Comparison of ENCODE assay signal across 9 cellular contexts in genomic region chr19:48975947-48976847, GRCh38. TPM values are rescaled to one million over a fixed set of nuclear protein-coding genes. Genes with fewer than 3 reads are reported as not detected.
DNase-seq lines count a peak whose midpoint lies in the region; ATAC-seq, FAIRE-seq and TF ChIP-seq lines count a peak whose summit lies in the region.
"Had no signal": no experiment of that assay in that cellular context is flagged by ENCODE, and none has a peak within 500 bp of the region (broad histone marks: within the 10 kb centered on the region; RNA-seq: fewer than 3 reads in every experiment).

No MANE protein-coding gene starts in this region.

- peaks cover 26% of the 10 kb centered on the region for H3K36me3 ChIP-seq in SJCRH30
- H3K36me3 ChIP-seq in H1 (ENCODE audit: control insufficient read depth in 2 of 4, insufficient read depth in 4 of 4, low read length in 3 of 4), result peaks cover 2 to 23% (median 7%) of the 10 kb centered on the region in 4 experiments; a peak in 6 of 8 replicates

- H3K4me2 ChIP-seq in A549 (no peak overlapping the region), H1 (ENCODE audit: insufficient read depth in 1 of 2, low read depth in 2 of 2, low read length in 2 of 2) (no peak overlapping the region)

- H3K14ac ChIP-seq in H1 (ENCODE audit: insufficient read length), result no peak overlapping the region

- no peak for TF ChIP-seq EP300 in A549 (IDR thresholded peaks at IDR 0.05)
- TF ChIP-seq EP300 in H1 (IDR thresholded peaks at IDR 0.05; ENCODE audit: borderline replicate concordance in 1 of 2, low read depth in 2 of 2, low read length in 2 of 2), result no peak

- H3K79me2 ChIP-seq in H1 (ENCODE audit: control insufficient read depth in 1 of 2, insufficient read depth in 2 of 2, low read length in 2 of 2), result no peaks in the 10 kb centered on the region
- H3K79me2 ChIP-seq: parathyroid adenoma had no signal

- H2BK12ac ChIP-seq in H1 (ENCODE audit: low read depth, low read length), result no peak overlapping the region

- H3K27ac ChIP-seq in A549, result no peak overlapping the region
- no peak overlapping the region for H3K27ac ChIP-seq in SJCRH30
- H3K27ac ChIP-seq in H1 (ENCODE audit: low read depth, low read length), result no peak overlapping the region
- H3K27ac ChIP-seq: parathyroid adenoma had no signal

- H2BK120ac ChIP-seq in H1 (replicated peaks; ENCODE audit: low read depth, low read length), result no peak overlapping the region

- no peaks in the 10 kb centered on the region for H3K79me1 ChIP-seq in H1 (ENCODE audit: low read depth, low read length)

- peaks cover 0 to 3% of the 10 kb centered on the region in 2 experiments for H4K20me1 ChIP-seq in H1 (replicated peaks in 1 of 2; ENCODE audit: control insufficient read depth in 1 of 2, insufficient read depth in 2 of 2, low read length in 2 of 2)

- H3K56ac ChIP-seq in H1 (replicated peaks; ENCODE audit: insufficient read length, low read depth, low read length), result no peak overlapping the region

- TF ChIP-seq CTCF in A549 (IDR thresholded peaks at IDR 0.05), result no peak
- no peak for TF ChIP-seq CTCF in H1 (IDR thresholded peaks at IDR 0.05; ENCODE audit: control extremely low read depth in 1 of 3, insufficient read depth in 1 of 3, low read depth in 1 of 3, low read length in 3 of 3)

- no peak overlapping the region for H3K23ac ChIP-seq in H1 (ENCODE audit: insufficient read length)

- no peak overlapping the region for H2BK15ac ChIP-seq in H1 (ENCODE audit: low read length)

- H3K9ac ChIP-seq in H1 (replicated peaks in 1 of 4; ENCODE audit: extremely low read depth in 1 of 4, low read depth in 3 of 4, low read length in 3 of 4), result no peak overlapping the region
- H3K9ac ChIP-seq: parathyroid adenoma had no signal

- no peak overlapping the region for H4K91ac ChIP-seq in H1 (replicated peaks; ENCODE audit: insufficient read length, low read length)

- FAIRE-seq in A549 (lab: Jason Lieb, UNC), result no peak
- peak; percentile 65 for FAIRE-seq in H1 (lab: Jason Lieb, UNC)

- POLR2A ChIA-PET in A549 (lab: Yijun Ruan, JAX), result interaction anchor here (0.6 to 1.8 kb wide), 6 partner anchors 9 to 139 kb away, joined by 3 to 4 read pairs (median 3); partner anchors contain the start of genes PPP1R15A and RUVBL2
- POLR2A ChIA-PET in H1 (lab: Charles Lee; ENCODE audit: partially characterized antibody), result interaction anchor here (0.8 to 5.7 kb wide), 6 partner anchors 8 to 104 kb away, joined by 3 to 56 read pairs (median 4); partner anchors contain the start of genes FTL, GYS1, PPP1R15A and RUVBL2

- WGBS in A549 (ENCODE audit: missing lambda C conversion rate), result 86% methylated on average over 13 of the region's 13 CpGs
- 89% methylated on average over 13 of the region's 13 CpGs; no CpG with 5 or more reads in 1 of the 2 experiments for WGBS in H1 (ENCODE audit: extremely low coverage in 1 of 2, insufficient coverage in 1 of 2, insufficient read length in 1 of 2, insufficient replicate concordance in 2 of 2, low coverage in 1 of 2, low lambda C conversion rate in 2 of 2, missing lambda C conversion rate in 1 of 2), 2 experiments

- DNase-seq in A549 (ENCODE audit: low read depth in 1 of 2, low spot score in 1 of 2), result peak in 1 of 2 experiments; percentile 47
- peak; percentile 72 for DNase-seq in G401 (ENCODE audit: low spot score)
- peak; percentile 36 to 65 for DNase-seq in SJCRH30
- peak in 1 of 2 experiments; percentile 72 for DNase-seq in H1 (ENCODE audit: low read depth in 1 of 2, low spot score in 2 of 2)
- no peak for DNase-seq in SHP77 treated with DMSO at 0.1 percent for 48 hours (lab: John Stamatoyannopoulos, UW)
- no peak for DNase-seq in kidney glomerular epithelial cell (lab: John Stamatoyannopoulos, UW)
- DNase-seq in NCI-H510A treated with DMSO at 0.1 percent for 48 hours (lab: John Stamatoyannopoulos, UW), result no peak

- TF ChIP-seq RAD21 in A549 (conservative IDR thresholded peaks at IDR 0.05 in 1 of 2, IDR thresholded peaks at IDR 0.05 in 1 of 2), result no peak
- TF ChIP-seq RAD21 in H1 (IDR thresholded peaks at IDR 0.05 in 1 of 2, conservative IDR thresholded peaks at IDR 0.05 in 1 of 2; ENCODE audit: low read depth in 2 of 2, low read length in 2 of 2), result no peak

- H2BK20ac ChIP-seq in H1 (ENCODE audit: low read length), result no peak overlapping the region

- no peak overlapping the region for H2AFZ ChIP-seq in H1 (ENCODE audit: low read length)
- H2AFZ ChIP-seq: parathyroid adenoma had no signal

- H3K4me1 ChIP-seq in A549, result peaks cover 13% of the 10 kb centered on the region
- H3K4me1 ChIP-seq in SJCRH30, result peaks cover 11% of the 10 kb centered on the region
- H3K4me1 ChIP-seq in H1 (replicated peaks in 1 of 4; ENCODE audit: control insufficient read depth in 3 of 4, insufficient read depth in 4 of 4, low read length in 3 of 4), result no peaks in the 10 kb centered on the region
- H3K4me1 ChIP-seq: parathyroid adenoma had no signal

- no peak overlapping the region for H2BK5ac ChIP-seq in H1 (ENCODE audit: low read depth, low read length)

- CTCF ChIA-PET in A549 (lab: Yijun Ruan, JAX), result interaction anchor here (0.6 to 19.0 kb wide), 11 partner anchors 9 to 330 kb away, joined by 3 to 360 read pairs (median 5); partner anchors contain the start of genes CA11, GYS1 and RUVBL2
- CTCF ChIA-PET in H1 (lab: Charles Lee; ENCODE audit: partially characterized antibody), result interaction anchor here (0.6 to 3.7 kb wide), 14 partner anchors 9 to 189 kb away, joined by 3 to 19 read pairs (median 4); partner anchors contain the start of genes DHDH, GYS1 and RUVBL2

- ATAC-seq in A549, result peak; percentile 46 to 72; a peak in 5 of 6 replicates
- no peak for ATAC-seq in HG03354 (IDR thresholded peaks at IDR 0.05; ENCODE audit: poor library complexity, severe bottlenecking, unreplicated experiment)

- H2AK5ac ChIP-seq in H1 (ENCODE audit: low read depth, low read length), result no peak overlapping the region

- no peak overlapping the region for H4K5ac ChIP-seq in H1 (ENCODE audit: insufficient read length, low read depth, low read length)

- no peak overlapping the region for H3K4ac ChIP-seq in H1 (replicated peaks; ENCODE audit: insufficient read length, low read depth, low read length)

- H4K8ac ChIP-seq in H1 (ENCODE audit: extremely low read depth, insufficient read depth, low read length), result no peak overlapping the region

- H3K27me3 ChIP-seq in SJCRH30, result no peaks in the 10 kb centered on the region
- no peaks in the 10 kb centered on the region for H3K27me3 ChIP-seq in H1 (replicated peaks in 1 of 4; ENCODE audit: control insufficient read depth in 3 of 4, extremely low read depth in 1 of 4, insufficient read depth in 3 of 4, low read length in 3 of 4)

- H3K4me3 ChIP-seq in A549 (no peak overlapping the region), SJCRH30 (no peak overlapping the region), H1 (ENCODE audit: extremely low read depth in 1 of 4, insufficient read depth in 2 of 4, low read depth in 3 of 4, low read length in 4 of 4) (no peak overlapping the region)

- no peaks in the 10 kb centered on the region for H3K23me2 ChIP-seq in H1 (ENCODE audit: low read depth, low read length)

- H3K9me3 ChIP-seq in A549 (no peaks in the 10 kb centered on the region), SJCRH30 (replicated peaks) (no peaks in the 10 kb centered on the region), H1 (ENCODE audit: insufficient read depth in 2 of 2, low read depth in 1 of 2, low read length in 1 of 2) (no peaks in the 10 kb centered on the region)

- in situ Hi-C loops in G401 (cut with HindIII; ENCODE audit: low sequenced_read_pairs), result no loop called here

- TF ChIP-seq POLR2A in A549 (IDR thresholded peaks at IDR 0.05; ENCODE audit: low read length) (no peak), H1 (IDR thresholded peaks at IDR 0.05; ENCODE audit: control extremely low read depth in 1 of 2, low read depth in 2 of 2, low read length in 2 of 2) (no peak)

- no peak overlapping the region for H3K18ac ChIP-seq in H1 (ENCODE audit: extremely low read depth, low read length)

RNA-seq across cellular contexts. Expression of gene FTL, which starts 11.1 kb away (rescaled TPM):
- 4,743 and 7,067 TPM in 2 replicates for polyA plus RNA-seq in A549 (2011; rRNA removed)
- polyA plus RNA-seq in A549 (2012; cell fraction: cytosol; rRNA removed), result 10,619 and 11,714 TPM in 2 replicates
- 4,146 and 4,930 TPM in 2 replicates for polyA plus RNA-seq in A549 (2012; cell fraction: nucleus; rRNA removed)
- 12,141 to 13,930 TPM (median 13,921 TPM) in 3 replicates for polyA plus RNA-seq in A549 (2017; fragmentation: RNase III; extraction: RNeasy Plus Mini Kit Qiagen cat#74134 plus additional on column Dnase treatment)
- polyA minus RNA-seq in A549 (2011; rRNA and poly(A)+ RNA removed), result 3,763 and 4,254 TPM in 2 replicates
- 4,146 and 4,408 TPM in 2 replicates for total RNA-seq in G401 (2014; rRNA removed; shearing (Covaris generic))
- total RNA-seq in SJCRH30 (2014; rRNA removed; shearing (Covaris generic)), result 1,133 and 1,259 TPM in 2 replicates
- total RNA-seq in H1 (2021; fragmentation: NEBNext Ultra II Directional; extraction: Animal tissue kit (Norgen Biotek cat#: 25700)), result 1,751 and 1,764 TPM in 2 replicates
- polyA plus RNA-seq in H1 (2011; rRNA removed), result 2,427 and 3,043 TPM in 2 replicates
- polyA plus RNA-seq in H1 (2011; cell fraction: cytosol; rRNA removed), result 1,042 TPM
- polyA plus RNA-seq in H1 (2011; cell fraction: nucleus; rRNA removed), result 1,402 TPM
- polyA plus RNA-seq in H1 (2012, experiment 1 of 2), result 1,164 to 2,476 TPM (median 2,085 TPM) in 4 replicates
- polyA plus RNA-seq in H1 (2012, experiment 2 of 2), result 3,986 TPM
- polyA plus RNA-seq in H1 (2013, experiment 1 of 2), result 2,213 TPM
- polyA plus RNA-seq in H1 (2013, experiment 2 of 2), result 2,143 TPM
- 388 and 494 TPM in 2 replicates for polyA minus RNA-seq in H1 (2011; rRNA and poly(A)+ RNA removed)
- polyA minus RNA-seq in H1 (2011; cell fraction: cytosol; rRNA and poly(A)+ RNA removed), result 417 TPM
- polyA minus RNA-seq in H1 (2011; cell fraction: nucleus; rRNA and poly(A)+ RNA removed), result 311 TPM

RNA-seq across cellular contexts. Expression of gene GYS1, which starts 16.9 kb away (rescaled TPM):
- polyA plus RNA-seq in A549 (2011; rRNA removed), result 10.3 and 16.4 TPM in 2 replicates
- polyA plus RNA-seq in A549 (2012; cell fraction: cytosol; rRNA removed), result 20.9 and 27.4 TPM in 2 replicates
- 56.7 and 57.3 TPM in 2 replicates for polyA plus RNA-seq in A549 (2012; cell fraction: nucleus; rRNA removed)
- polyA plus RNA-seq in A549 (2017; fragmentation: RNase III; extraction: RNeasy Plus Mini Kit Qiagen cat#74134 plus additional on column Dnase treatment), result 23.8 to 25.0 TPM (median 24.8 TPM) in 3 replicates
- polyA minus RNA-seq in A549 (2011; rRNA and poly(A)+ RNA removed), result 29.5 and 30.2 TPM in 2 replicates
- 41.3 and 43.2 TPM in 2 replicates for total RNA-seq in G401 (2014; rRNA removed; shearing (Covaris generic))
- 38.9 and 42.8 TPM in 2 replicates for total RNA-seq in SJCRH30 (2014; rRNA removed; shearing (Covaris generic))
- 37.8 and 38.7 TPM in 2 replicates for total RNA-seq in H1 (2021; fragmentation: NEBNext Ultra II Directional; extraction: Animal tissue kit (Norgen Biotek cat#: 25700))
- 30.0 and 41.9 TPM in 2 replicates for polyA plus RNA-seq in H1 (2011; rRNA removed)
- 25.6 TPM for polyA plus RNA-seq in H1 (2011; cell fraction: cytosol; rRNA removed)
- polyA plus RNA-seq in H1 (2011; cell fraction: nucleus; rRNA removed), result 52.0 TPM
- polyA plus RNA-seq in H1 (2012, experiment 1 of 2), result 31.3 to 34.4 TPM (median 34.1 TPM) in 4 replicates
- polyA plus RNA-seq in H1 (2012, experiment 2 of 2), result 33.2 TPM
- 23.7 TPM for polyA plus RNA-seq in H1 (2013, experiment 1 of 2)
- 22.3 TPM for polyA plus RNA-seq in H1 (2013, experiment 2 of 2)
- polyA minus RNA-seq in H1 (2011; rRNA and poly(A)+ RNA removed), result 43.2 and 45.0 TPM in 2 replicates
- polyA minus RNA-seq in H1 (2011; cell fraction: cytosol; rRNA and poly(A)+ RNA removed), result 25.8 TPM
- 19.8 TPM for polyA minus RNA-seq in H1 (2011; cell fraction: nucleus; rRNA and poly(A)+ RNA removed)

RNA-seq across cellular contexts. Expression of gene RUVBL2, which starts 17.5 kb away (rescaled TPM):
- polyA plus RNA-seq in A549 (2011; rRNA removed), result 146 and 186 TPM in 2 replicates
- polyA plus RNA-seq in A549 (2012; cell fraction: cytosol; rRNA removed), result 517 and 543 TPM in 2 replicates
- 718 and 862 TPM in 2 replicates for polyA plus RNA-seq in A549 (2012; cell fraction: nucleus; rRNA removed)
- 213 to 274 TPM (median 225 TPM) in 3 replicates for polyA plus RNA-seq in A549 (2017; fragmentation: RNase III; extraction: RNeasy Plus Mini Kit Qiagen cat#74134 plus additional on column Dnase treatment)
- polyA minus RNA-seq in A549 (2011; rRNA and poly(A)+ RNA removed), result 231 and 334 TPM in 2 replicates
- 426 and 535 TPM in 2 replicates for total RNA-seq in G401 (2014; rRNA removed; shearing (Covaris generic))
- total RNA-seq in SJCRH30 (2014; rRNA removed; shearing (Covaris generic)), result 139 and 152 TPM in 2 replicates
- total RNA-seq in H1 (2021; fragmentation: NEBNext Ultra II Directional; extraction: Animal tissue kit (Norgen Biotek cat#: 25700)), result 152 and 160 TPM in 2 replicates
- 247 and 341 TPM in 2 replicates for polyA plus RNA-seq in H1 (2011; rRNA removed)
- 318 TPM for polyA plus RNA-seq in H1 (2011; cell fraction: cytosol; rRNA removed)
- polyA plus RNA-seq in H1 (2011; cell fraction: nucleus; rRNA removed), result 322 TPM
- polyA plus RNA-seq in H1 (2012, experiment 1 of 2), result 172 to 250 TPM (median 216 TPM) in 4 replicates
- polyA plus RNA-seq in H1 (2012, experiment 2 of 2), result 191 TPM
- polyA plus RNA-seq in H1 (2013, experiment 1 of 2), result 85.2 TPM
- 79.0 TPM for polyA plus RNA-seq in H1 (2013, experiment 2 of 2)
- 148 and 152 TPM in 2 replicates for polyA minus RNA-seq in H1 (2011; rRNA and poly(A)+ RNA removed)
- polyA minus RNA-seq in H1 (2011; cell fraction: cytosol; rRNA and poly(A)+ RNA removed), result 139 TPM
- polyA minus RNA-seq in H1 (2011; cell fraction: nucleus; rRNA and poly(A)+ RNA removed), result 97.5 TPM

RNA-seq across cellular contexts. Expression of gene BAX, which starts 21.5 kb away (rescaled TPM):
- polyA plus RNA-seq in A549 (2011; rRNA removed), result 120 and 134 TPM in 2 replicates
- 334 and 386 TPM in 2 replicates for polyA plus RNA-seq in A549 (2012; cell fraction: cytosol; rRNA removed)
- polyA plus RNA-seq in A549 (2012; cell fraction: nucleus; rRNA removed), result 294 and 323 TPM in 2 replicates
- 265 to 299 TPM (median 284 TPM) in 3 replicates for polyA plus RNA-seq in A549 (2017; fragmentation: RNase III; extraction: RNeasy Plus Mini Kit Qiagen cat#74134 plus additional on column Dnase treatment)
- 120 and 135 TPM in 2 replicates for polyA minus RNA-seq in A549 (2011; rRNA and poly(A)+ RNA removed)
- 160 and 177 TPM in 2 replicates for total RNA-seq in G401 (2014; rRNA removed; shearing (Covaris generic))
- 49.1 and 56.9 TPM in 2 replicates for total RNA-seq in SJCRH30 (2014; rRNA removed; shearing (Covaris generic))
- total RNA-seq in H1 (2021; fragmentation: NEBNext Ultra II Directional; extraction: Animal tissue kit (Norgen Biotek cat#: 25700)), result 257 and 295 TPM in 2 replicates
- 346 and 750 TPM in 2 replicates for polyA plus RNA-seq in H1 (2011; rRNA removed)
- 281 TPM for polyA plus RNA-seq in H1 (2011; cell fraction: cytosol; rRNA removed)
- 369 TPM for polyA plus RNA-seq in H1 (2011; cell fraction: nucleus; rRNA removed)
- 346 to 545 TPM (median 505 TPM) in 4 replicates for polyA plus RNA-seq in H1 (2012, experiment 1 of 2)
- polyA plus RNA-seq in H1 (2012, experiment 2 of 2), result 448 TPM
- polyA plus RNA-seq in H1 (2013, experiment 1 of 2), result 121 TPM
- polyA plus RNA-seq in H1 (2013, experiment 2 of 2), result 128 TPM
- 70.9 and 97.6 TPM in 2 replicates for polyA minus RNA-seq in H1 (2011; rRNA and poly(A)+ RNA removed)
- polyA minus RNA-seq in H1 (2011; cell fraction: cytosol; rRNA and poly(A)+ RNA removed), result 127 TPM
- polyA minus RNA-seq in H1 (2011; cell fraction: nucleus; rRNA and poly(A)+ RNA removed), result 125 TPM

RNA-seq across cellular contexts. Expression of gene LHB, which starts 40.7 kb away (rescaled TPM):
- polyA plus RNA-seq in A549 (2011; rRNA removed), result not detected in 2 replicates
- not detected in 2 replicates for polyA plus RNA-seq in A549 (2012; cell fraction: cytosol; rRNA removed)
- 0.45 TPM in 1 of 2 replicates, not detected in the other for polyA plus RNA-seq in A549 (2012; cell fraction: nucleus; rRNA removed)
- polyA plus RNA-seq in A549 (2017; fragmentation: RNase III; extraction: RNeasy Plus Mini Kit Qiagen cat#74134 plus additional on column Dnase treatment), result 0.22 TPM in 1 of 3 replicates, not detected in the others
- not detected in 2 replicates for polyA minus RNA-seq in A549 (2011; rRNA and poly(A)+ RNA removed)
- total RNA-seq in G401 (2014; rRNA removed; shearing (Covaris generic)), result not detected in 2 replicates
- total RNA-seq in SJCRH30 (2014; rRNA removed; shearing (Covaris generic)), result not detected in 2 replicates
- not detected in 2 replicates for total RNA-seq in H1 (2021; fragmentation: NEBNext Ultra II Directional; extraction: Animal tissue kit (Norgen Biotek cat#: 25700))
- polyA plus RNA-seq in H1 (2011; rRNA removed), result 0.53 and 1.2 TPM in 2 replicates
- polyA plus RNA-seq in H1 (2011; cell fraction: cytosol; rRNA removed), result 0.32 TPM
- polyA plus RNA-seq in H1 (2011; cell fraction: nucleus; rRNA removed), result 4.1 TPM
- 0.51 to 0.84 TPM (median 0.60 TPM) in 3 of 4 replicates, not detected in the other for polyA plus RNA-seq in H1 (2012, experiment 1 of 2)
- polyA plus RNA-seq in H1 (2012, experiment 2 of 2), result not detected
- polyA plus RNA-seq in H1 (2013, experiment 1 of 2), result 0.28 TPM
- not detected for polyA plus RNA-seq in H1 (2013, experiment 2 of 2)
- not detected in 2 replicates for polyA minus RNA-seq in H1 (2011; rRNA and poly(A)+ RNA removed)
- polyA minus RNA-seq in H1 (2011; cell fraction: cytosol; rRNA and poly(A)+ RNA removed), result not detected
- not detected for polyA minus RNA-seq in H1 (2011; cell fraction: nucleus; rRNA and poly(A)+ RNA removed)

Comparison
In these comparisons a context has a peak if more than half of its experiments do, and no peak if none do; other contexts are left out.
1. DNase-seq: peak in G401 (single experiment) and SJCRH30 (2 of 2); none in SHP77 treated with DMSO at 0.1 percent for 48 hours (single experiment), kidney glomerular epithelial cell (single experiment) and NCI-H510A treated with DMSO at 0.1 percent for 48 hours (single experiment).